In genomic region chr19:11622401-11622800, GRCh38 we compare ENCODE assay signal across 1 cellular context.
TF ChIP-seq lines count a peak whose summit lies in the region.
"Not testable (repeated sequence)": the region's sequence is repeated elsewhere in the genome, so short reads cannot be mapped to it uniquely, and the experiment has no call there.

No MANE protein-coding gene starts in this region.

TF ChIP-seq in K562, 482 proteins besides CTCF, POLR2A, EP300 and RAD21:
- TF ChIP-seq ATF3 (IDR thresholded peaks at IDR 0.05): 0 out of 2 replicates have a peak, but pooled peaks have one; percentile 8
- TF ChIP-seq ATF3 (CRISPR knock-in tag; conservative IDR thresholded peaks at IDR 0.05): not testable (repeated sequence)
